8 cellular contexts compared by ENCODE assay signal in genomic region chr3:48473617-48473952, GRCh38. TPM values are rescaled to one million over a fixed set of nuclear protein-coding genes. Genes with fewer than 3 reads are reported as not detected.
A peak's percentile ranks its signal among the peaks of the same experiment; 100 is the strongest.
DNase-seq lines count a peak whose midpoint lies in the region; ATAC-seq and TF ChIP-seq lines count a peak whose summit lies in the region.

No MANE protein-coding gene starts in this region.

- no peaks in the 10 kb centered on the region for H3K27me3 Mint-ChIP-seq in CD4-positive, alpha-beta T cell
- no peaks in the 10 kb centered on the region for H3K27me3 Mint-ChIP-seq in osteocyte (ENCODE audit: unreplicated experiment)

- ATAC-seq in CD4-positive, alpha-beta T cell (ENCODE audit: poor library complexity): no peak

- POLR2A ChIA-PET in CD4-positive, alpha-beta T cell (lab: Charles Lee): interaction anchor here (0.7 to 3.9 kb wide), 14 partner anchors 9 to 233 kb away, joined by 3 to 55 read pairs (median 6); partner anchors contain the start of genes ATRIP, CCDC51, PFKFB4 and SHISA5

- H3K9me3 ChIP-seq in CD4-positive, alpha-beta T cell (ENCODE audit: control insufficient read depth, low read length): no peaks in the 10 kb centered on the region
- H3K9me3 ChIP-seq in effector memory CD4-positive, alpha-beta T cell (ENCODE audit: control insufficient read depth, low read length): no peaks in the 10 kb centered on the region

- H3K36me3 Mint-ChIP-seq in CD4-positive, alpha-beta T cell (ENCODE audit: low read depth): peaks cover 21% of the 10 kb centered on the region
- H3K36me3 Mint-ChIP-seq in osteocyte (ENCODE audit: unreplicated experiment): peaks cover 3% of the 10 kb centered on the region

- DNase-seq in CD4-positive, alpha-beta T cell: no peak
- DNase-seq in NCI-H774 (lab: John Stamatoyannopoulos, UW): peak; percentile 33
- DNase-seq in effector memory CD4-positive, alpha-beta T cell: no peak
- DNase-seq in osteocyte (ENCODE audit: extremely low spot score, unreplicated experiment): no peak
- DNase-seq in kidney tubule cell (ENCODE audit: low spot score): no peak
- no peak for DNase-seq in NCI-H1436 treated with DMSO at 0.1 percent for 48 hours (lab: John Stamatoyannopoulos, UW)
- DNase-seq in AML-193 (lab: John Stamatoyannopoulos, UW): no peak
- DNase-seq in DMS153 treated with DMSO at 0.1 percent for 48 hours (lab: John Stamatoyannopoulos, UW; ENCODE audit: unreplicated experiment): no peak

- CTCF ChIA-PET in CD4-positive, alpha-beta T cell (lab: Charles Lee): interaction anchor here (0.9 to 3.1 kb wide), 7 partner anchors 26 to 75 kb away, joined by 3 to 22 read pairs (median 8); partner anchors contain the start of genes ATRIP and CCDC51

- H3K36me3 ChIP-seq in effector memory CD4-positive, alpha-beta T cell (ENCODE audit: control insufficient read depth, insufficient read depth, low read length): peaks cover 15% of the 10 kb centered on the region

- peak overlapping the region; percentile 94 for H3K27ac Mint-ChIP-seq in CD4-positive, alpha-beta T cell
- H3K27ac Mint-ChIP-seq in osteocyte (ENCODE audit: unreplicated experiment): peak overlapping the region; percentile 100

- H3K4me1 Mint-ChIP-seq in CD4-positive, alpha-beta T cell (ENCODE audit: low read depth): peaks cover 49% of the 10 kb centered on the region
- H3K4me1 Mint-ChIP-seq in osteocyte (ENCODE audit: unreplicated experiment): peaks cover 22% of the 10 kb centered on the region

- H3K4me3 Mint-ChIP-seq in CD4-positive, alpha-beta T cell: peak overlapping the region; percentile 89
- peak overlapping the region; percentile 98 for H3K4me3 Mint-ChIP-seq in osteocyte (ENCODE audit: unreplicated experiment)

- no peaks in the 10 kb centered on the region for H3K27me3 ChIP-seq in CD4-positive, alpha-beta T cell (ENCODE audit: control insufficient read depth, insufficient read depth, low read length)
- H3K27me3 ChIP-seq in effector memory CD4-positive, alpha-beta T cell (replicated peaks; ENCODE audit: control insufficient read depth, insufficient read depth, low read length, poor library complexity, severe bottlenecking): no peaks in the 10 kb centered on the region

- H3K4me3 ChIP-seq in effector memory CD4-positive, alpha-beta T cell (ENCODE audit: insufficient read depth, low read depth, low read length, poor library complexity, severe bottlenecking): no peak overlapping the region

- intact Hi-C loops in CD4-positive, alpha-beta T cell (cut with DNase I, micrococcal nuclease): loop anchor here (1.0 to 2.0 kb wide), 3 partner anchors 27 to 34 kb away; partner anchors contain the start of genes ATRIP (in 1 of the 2), CCDC51 (in 1 of the 2) and TMA7 (in 1 of the 2)

- H3K4me1 ChIP-seq in effector memory CD4-positive, alpha-beta T cell (ENCODE audit: control insufficient read depth, insufficient read depth, low read length, poor library complexity, severe bottlenecking): peaks cover 65% of the 10 kb centered on the region

- no peaks in the 10 kb centered on the region for H3K9me3 Mint-ChIP-seq in CD4-positive, alpha-beta T cell
- no peaks in the 10 kb centered on the region for H3K9me3 Mint-ChIP-seq in osteocyte (ENCODE audit: unreplicated experiment)

- H3K27ac ChIP-seq in CD4-positive, alpha-beta T cell (ENCODE audit: low read depth, low read length): peak overlapping the region; percentile 97
- H3K27ac ChIP-seq in effector memory CD4-positive, alpha-beta T cell (ENCODE audit: insufficient read depth, low read length, poor library complexity, severe bottlenecking): peak overlapping the region; percentile 94

- TF ChIP-seq CTCF in CD4-positive, alpha-beta T cell (IDR thresholded peaks at IDR 0.05): no peak
- TF ChIP-seq CTCF in osteocyte (IDR thresholded peaks at IDR 0.05): no peak

RNA-seq across cellular contexts. Expression of gene ATRIP, which starts 27.0 kb away (rescaled TPM):
- 10 to 100 TPM in 1 of 2 experiments, 1 to 10 TPM in 1; 8.8 to 10.3 TPM for total RNA-seq in CD4-positive, alpha-beta T cell
- total RNA-seq in osteocyte: 8.5 and 9.3 TPM in 2 replicates

RNA-seq across cellular contexts. Expression of gene SHISA5, which starts 30.4 kb away (rescaled TPM):
- 100 to 1,000 TPM; 102 to 109 TPM for total RNA-seq in CD4-positive, alpha-beta T cell
- total RNA-seq in osteocyte: 203 and 211 TPM in 2 replicates

RNA-seq across cellular contexts. Expression of gene TMA7, which starts 33.5 kb away (rescaled TPM):
- total RNA-seq in CD4-positive, alpha-beta T cell: 100 to 1,000 TPM; 289 to 297 TPM
- total RNA-seq in osteocyte: 186 and 198 TPM in 2 replicates

RNA-seq across cellular contexts. Expression of gene CCDC51, which starts 33.7 kb away (rescaled TPM):
- 1 to 10 TPM; 5.5 to 5.8 TPM for total RNA-seq in CD4-positive, alpha-beta T cell
- 11.3 and 11.9 TPM in 2 replicates for total RNA-seq in osteocyte

RNA-seq across cellular contexts. Expression of gene PLXNB1, which starts 43.7 kb away (rescaled TPM):
- total RNA-seq in CD4-positive, alpha-beta T cell: 1 to 10 TPM; 1.1 to 2.0 TPM
- total RNA-seq in osteocyte: 76.7 and 88.2 TPM in 2 replicates
